29 cellular contexts compared by ENCODE assay signal in the genomic region with DNA sequence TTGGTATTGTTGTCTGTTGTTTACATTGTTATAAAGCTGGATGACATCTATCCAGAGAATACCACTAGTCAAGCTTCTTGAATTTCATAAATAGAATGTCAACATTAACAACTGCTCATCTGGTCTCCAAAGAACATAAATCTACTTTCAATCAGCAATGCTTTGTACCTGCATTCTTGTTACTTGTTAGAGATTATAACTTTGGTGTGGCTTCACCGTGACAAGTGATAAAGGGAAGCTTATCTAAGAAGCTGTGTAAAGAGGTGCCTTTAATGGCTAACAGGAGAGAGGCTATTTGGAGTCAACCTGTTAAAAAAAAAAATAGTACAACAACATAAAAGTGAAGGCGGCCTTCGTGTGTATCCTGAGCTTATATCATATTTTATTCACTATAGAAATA. TPM values are rescaled to one million over a fixed set of nuclear protein-coding genes. Genes with fewer than 3 reads are reported as not detected.
"Had no signal": no experiment of that assay in that cellular context is flagged by ENCODE, and none has a peak within 500 bp of the region (broad histone marks: within the 10 kb centered on the region; RNA-seq: fewer than 3 reads in every experiment).

No MANE protein-coding gene starts in this region.

- H3K4me1 Mint-ChIP-seq: activated CD4-positive, alpha-beta memory T cell treated with anti-CD3 and anti-CD28 coated beads, Interleukin-2, amount 10 ng/mL, durations not matched to agents 7 days and 5 days; activated T-helper 17 cell treated with anti-CD3 and anti-CD28 coated beads, Interleukin-2, amount 50 U/mL, for 72 hours; immature natural killer cell; nephron had no signal

- H3K4me3 Mint-ChIP-seq: activated CD4-positive, alpha-beta memory T cell treated with anti-CD3 and anti-CD28 coated beads, Interleukin-2, amount 10 ng/mL, durations not matched to agents 7 days and 5 days; activated T-cell treated with anti-CD3 and anti-CD28 coated beads, Interleukin-2, amount 50 U/mL, for 4 hours; activated T-helper 17 cell treated with anti-CD3 and anti-CD28 coated beads, Interleukin-2, amount 50 U/mL, for 72 hours; effector memory CD8-positive, alpha-beta T cell; immature natural killer cell; nephron had no signal

- H3K9me3 ChIP-seq: suprapubic skin, upper lobe of right lung had no signal

- DNase-seq: activated CD4-positive, alpha-beta memory T cell treated with anti-CD3 and anti-CD28 coated beads, Interleukin-2, amount 10 ng/mL, durations not matched to agents 7 days and 5 days; activated CD4-positive, alpha-beta T cell treated with anti-CD3 and anti-CD28 coated beads for 48 hours; activated CD8-positive, alpha-beta memory T cell treated with anti-CD3 and anti-CD28 coated beads, Interleukin-2, amount 50 U/mL, for 48 hours; activated gamma-delta T cell treated with Interleukin-2 at 50 U/mL for 16 hours; activated naive CD4-positive, alpha-beta T cell treated with anti-CD3 and anti-CD28 coated beads, Interleukin-2, amount 50 U/mL, for 16 hours; activated T-cell treated with anti-CD3 and anti-CD28 coated beads, Interleukin-2, amount 50 U/mL, for 4 hours; amniotic stem cell; caudate nucleus; cortex of kidney; effector memory CD8-positive, alpha-beta T cell; foreskin fibroblast; head of caudate nucleus; hypothalamus; immature natural killer cell; kidney; left colon; mammary epithelial cell; posterior cingulate gyrus; right cardiac atrium; spleen; stimulated activated naive CD4-positive, alpha-beta T cell; tibial artery; upper lobe of right lung; WERI-Rb-1 had no signal

- H3K4me3 ChIP-seq: spleen, suprapubic skin, tibial artery, upper lobe of right lung had no signal

- H3K9me3 Mint-ChIP-seq: activated CD4-positive, alpha-beta memory T cell treated with anti-CD3 and anti-CD28 coated beads, Interleukin-2, amount 10 ng/mL, durations not matched to agents 7 days and 5 days; nephron had no signal

- H3K4me1 ChIP-seq: spleen, suprapubic skin, tibial artery, upper lobe of right lung had no signal

- H3K27me3 Mint-ChIP-seq: activated CD4-positive, alpha-beta memory T cell treated with anti-CD3 and anti-CD28 coated beads, Interleukin-2, amount 10 ng/mL, durations not matched to agents 7 days and 5 days; activated T-helper 17 cell treated with anti-CD3 and anti-CD28 coated beads, Interleukin-2, amount 50 U/mL, for 72 hours; effector memory CD8-positive, alpha-beta T cell had no signal

- H3K36me3 ChIP-seq: spleen, suprapubic skin, tibial artery, upper lobe of right lung, WERI-Rb-1 had no signal

- H3K27me3 ChIP-seq: spleen, suprapubic skin, tibial artery, upper lobe of right lung had no signal

- ATAC-seq: activated CD4-positive, CD25-positive, alpha-beta regulatory T cell treated with anti-CD3 and anti-CD28 coated beads, Interleukin-2, amount 50 U/mL, for 24 hours; activated T-cell treated with anti-CD3 and anti-CD28 coated beads, Interleukin-2, amount 50 U/mL, for 4 hours; activated T-helper 17 cell treated with anti-CD3 and anti-CD28 coated beads, Interleukin-2, amount 50 U/mL, for 72 hours; effector memory CD8-positive, alpha-beta T cell; left colon; right cardiac atrium; upper lobe of right lung had no signal

- FAIRE-seq: kidney had no signal

- H3K27ac ChIP-seq: spleen, suprapubic skin, tibial artery, upper lobe of right lung, WERI-Rb-1 had no signal

- H3K27ac Mint-ChIP-seq: activated CD4-positive, alpha-beta memory T cell treated with anti-CD3 and anti-CD28 coated beads, Interleukin-2, amount 10 ng/mL, durations not matched to agents 7 days and 5 days; activated T-helper 17 cell treated with anti-CD3 and anti-CD28 coated beads, Interleukin-2, amount 50 U/mL, for 72 hours; effector memory CD8-positive, alpha-beta T cell; immature natural killer cell; nephron had no signal

RNA-seq across cellular contexts. Expression of a gene that starts 41.8 kb away (rescaled TPM):
- total RNA-seq: activated CD4-positive, alpha-beta memory T cell treated with anti-CD3 and anti-CD28 coated beads, Interleukin-2, amount 10 ng/mL, durations not matched to agents 7 days and 5 days; activated T-cell treated with anti-CD3 and anti-CD28 coated beads, Interleukin-2, amount 50 U/mL, for 4 hours; activated T-helper 17 cell treated with anti-CD3 and anti-CD28 coated beads, Interleukin-2, amount 50 U/mL, for 72 hours; chondrocyte; mammary epithelial cell had no signal
- polyA plus RNA-seq: immature natural killer cell, mammary epithelial cell had no signal
